5 cellular contexts compared by ENCODE assay signal in the genomic region with DNA sequence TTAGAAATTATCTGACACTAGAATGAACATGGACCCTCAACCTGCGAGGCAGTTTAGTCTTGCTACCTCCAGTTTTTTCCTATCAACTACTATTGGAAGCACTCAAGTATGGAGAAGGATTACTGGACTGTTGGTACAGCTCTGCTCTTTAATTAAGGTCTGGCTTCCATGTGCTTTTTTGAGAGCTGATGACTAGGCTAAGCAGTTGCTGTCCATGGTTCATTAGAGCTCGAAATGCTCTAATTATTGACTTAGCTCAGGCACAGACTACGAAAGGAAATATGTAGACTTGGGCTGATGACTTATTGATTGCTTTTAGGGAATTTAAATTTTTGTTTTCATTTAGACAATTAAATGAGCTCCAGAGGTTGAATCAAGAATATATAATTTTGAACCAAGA.
"Had no signal": no experiment of that assay in that cellular context is flagged by ENCODE, and none has a peak within 500 bp of the region (broad histone marks: within the 10 kb centered on the region; RNA-seq: fewer than 3 reads in every experiment).

No MANE protein-coding gene starts in this region.

- DNase-seq: GM23248, H9, HCEC 1CT, IMR-90, KBM-7 had no signal

- H3K27ac ChIP-seq: GM23248 had no signal

- H3K4me3 Mint-ChIP-seq: H9 had no signal

- H2AFZ ChIP-seq: GM23248 had no signal

- H3K27ac Mint-ChIP-seq: H9 had no signal

- H3K4me3 ChIP-seq: GM23248 had no signal

- H3K4me1 Mint-ChIP-seq: H9 had no signal
